In the genomic region with DNA sequence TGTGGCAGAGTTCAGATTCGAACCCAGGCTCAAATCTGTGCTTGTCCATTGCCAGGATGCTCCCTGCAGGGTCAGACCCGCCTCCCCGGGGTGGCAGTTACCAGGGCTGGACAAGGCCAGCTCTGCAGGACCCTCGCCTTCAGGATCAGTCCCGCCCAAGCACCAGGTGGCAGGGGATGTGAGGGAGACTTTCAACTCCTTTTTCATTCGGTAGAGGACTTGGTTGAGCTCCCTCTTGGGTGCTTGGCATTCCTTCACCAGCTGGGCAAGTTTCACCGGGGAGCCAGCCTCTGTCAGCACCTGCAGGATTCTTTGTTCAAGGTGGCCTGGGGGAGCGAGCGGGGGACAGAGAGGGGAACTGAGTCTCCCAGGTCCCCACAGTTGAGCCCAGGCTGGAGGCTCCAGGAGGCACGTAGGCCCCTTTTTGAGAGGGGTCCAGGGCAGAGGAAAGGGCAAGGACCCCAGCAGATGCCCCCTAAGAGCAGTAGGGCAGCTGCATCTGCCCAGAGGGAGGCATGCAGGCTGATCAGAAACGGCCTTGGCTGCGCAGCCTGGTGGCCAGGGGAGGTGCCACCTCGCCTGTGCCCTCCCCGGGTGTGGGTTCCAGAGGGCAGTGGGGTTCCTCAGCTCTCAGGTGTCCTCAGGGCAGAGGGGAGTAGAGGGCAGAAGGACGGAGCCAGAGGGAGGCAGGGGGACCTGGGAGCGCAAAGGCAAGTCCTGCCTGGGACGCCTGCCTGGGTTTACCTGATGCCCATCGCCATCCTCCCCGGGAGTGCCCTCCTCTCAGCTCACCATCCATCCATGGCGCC, we compare ENCODE assay signal across 24 cellular contexts. TPM values are rescaled to one million over a fixed set of nuclear protein-coding genes. Genes with fewer than 3 reads are reported as not detected.
A peak's percentile ranks its signal among the peaks of the same experiment; 100 is the strongest.
DNase-seq lines count a peak whose midpoint lies in the region; ATAC-seq lines count a peak whose summit lies in the region.
"Had no signal": no experiment of that assay in that cellular context is flagged by ENCODE, and none has a peak within 500 bp of the region (broad histone marks: within the 10 kb centered on the region; RNA-seq: fewer than 3 reads in every experiment).

No MANE protein-coding gene starts in this region.

- no peak overlapping the region for H3K4me3 Mint-ChIP-seq in activated naive CD4-positive, alpha-beta T cell treated with anti-CD3 and anti-CD28 coated beads, Interleukin-2, amount 10 ng/mL, durations not matched to agents 7 days and 5 days
- H3K4me3 Mint-ChIP-seq in activated naive CD4-positive, alpha-beta T cell treated with anti-CD3 and anti-CD28 coated beads for 36 hours, result no peak overlapping the region
- H3K4me3 Mint-ChIP-seq in T-helper 17 cell, result peak overlapping the region; percentile 28
- H3K4me3 Mint-ChIP-seq: nephron progenitor cell had no signal

- peak overlapping the region; percentile 76 for H3K27ac Mint-ChIP-seq in activated naive CD4-positive, alpha-beta T cell treated with anti-CD3 and anti-CD28 coated beads, Interleukin-2, amount 10 ng/mL, durations not matched to agents 7 days and 5 days
- H3K27ac Mint-ChIP-seq in activated naive CD4-positive, alpha-beta T cell treated with anti-CD3 and anti-CD28 coated beads for 36 hours, result no peak overlapping the region
- H3K27ac Mint-ChIP-seq in T-helper 17 cell, result peak overlapping the region; percentile 99
- H3K27ac Mint-ChIP-seq: nephron progenitor cell had no signal

- intact Hi-C loops in activated naive CD4-positive, alpha-beta T cell treated with anti-CD3 and anti-CD28 coated beads for 36 hours (cut with micrococcal nuclease), result loop anchor here (5.0 to 10.0 kb wide), 2 partner anchors 1036 to 1202 kb away; partner anchors contain the start of genes CASS4 and STX16

- ATAC-seq in T-helper 17 cell, result no peak
- ATAC-seq in left lobe of liver, result no peak
- ATAC-seq: gastrocnemius medialis had no signal

- DNase-seq in activated naive CD4-positive, alpha-beta T cell treated with anti-CD3 and anti-CD28 coated beads, Interleukin-2, amount 10 ng/mL, durations not matched to agents 7 days and 5 days, result no peak
- DNase-seq in activated naive CD4-positive, alpha-beta T cell treated with anti-CD3 and anti-CD28 coated beads for 36 hours, result no peak
- no peak for DNase-seq in T-helper 17 cell
- peak; percentile 30 for DNase-seq in left lobe of liver (ENCODE audit: low spot score)
- DNase-seq in ureter (ENCODE audit: low spot score), result peak; percentile 38
- DNase-seq in hypothalamus (lab: John Stamatoyannopoulos, UW), result no peak
- no peak for DNase-seq in stimulated activated CD4-positive, alpha-beta T cell treated with anti-CD3 and anti-CD28 coated beads, Interleukin-2, amount 100 ng/mL, for 48 hours
- DNase-seq in GF-D8 (lab: John Stamatoyannopoulos, UW), result no peak
- DNase-seq: activated CD4-positive, alpha-beta T cell treated with anti-CD3 and anti-CD28 coated beads for 4 hours; C1 segment of cervical spinal cord; DMS153; effector CD8-positive, alpha-beta T cell; gastrocnemius medialis; kidney glomerular epithelial cell; NCI-H187 treated with DMSO at 0.1 percent for 48 hours; nephron progenitor cell; OCI-M1; SIG-M5 had no signal

- no peaks in the 10 kb centered on the region for H3K9me3 ChIP-seq in T-helper 17 cell (ENCODE audit: control insufficient read depth, low read length, poor library complexity, severe bottlenecking)
- H3K9me3 ChIP-seq: ascending aorta, esophagus muscularis mucosa, gastrocnemius medialis, prostate gland had no signal

- H3K9me3 Mint-ChIP-seq in activated naive CD4-positive, alpha-beta T cell treated with anti-CD3 and anti-CD28 coated beads, Interleukin-2, amount 10 ng/mL, durations not matched to agents 7 days and 5 days, result no peaks in the 10 kb centered on the region
- H3K9me3 Mint-ChIP-seq in activated naive CD4-positive, alpha-beta T cell treated with anti-CD3 and anti-CD28 coated beads for 36 hours, result no peaks in the 10 kb centered on the region
- H3K9me3 Mint-ChIP-seq: nephron progenitor cell had no signal

- CTCF ChIA-PET in activated naive CD4-positive, alpha-beta T cell treated with anti-CD3 and anti-CD28 coated beads, Interleukin-2, amount 10 ng/mL, durations not matched to agents 7 days and 5 days (lab: Charles Lee), result interaction anchor here (0.7 to 1.6 kb wide), 2 partner anchors 10 to 20 kb away, joined by 4 read pairs; no protein-coding TSS in a partner anchor
- CTCF ChIA-PET in activated naive CD4-positive, alpha-beta T cell treated with anti-CD3 and anti-CD28 coated beads for 36 hours (lab: Charles Lee), result interaction anchor here (1.1 kb wide), 1 partner anchor 20 kb away, joined by 5 read pairs; no protein-coding TSS in a partner anchor

- peaks cover 59% of the 10 kb centered on the region for H3K27me3 Mint-ChIP-seq in activated naive CD4-positive, alpha-beta T cell treated with anti-CD3 and anti-CD28 coated beads, Interleukin-2, amount 10 ng/mL, durations not matched to agents 7 days and 5 days
- H3K27me3 Mint-ChIP-seq in activated naive CD4-positive, alpha-beta T cell treated with anti-CD3 and anti-CD28 coated beads for 36 hours (ENCODE audit: low read depth), result no peaks in the 10 kb centered on the region
- no peaks in the 10 kb centered on the region for H3K27me3 Mint-ChIP-seq in T-helper 17 cell

- H3K36me3 Mint-ChIP-seq in activated naive CD4-positive, alpha-beta T cell treated with anti-CD3 and anti-CD28 coated beads, Interleukin-2, amount 10 ng/mL, durations not matched to agents 7 days and 5 days, result peaks cover 7% of the 10 kb centered on the region
- peaks cover 6% of the 10 kb centered on the region for H3K36me3 Mint-ChIP-seq in activated naive CD4-positive, alpha-beta T cell treated with anti-CD3 and anti-CD28 coated beads for 36 hours (ENCODE audit: low read depth)
- H3K36me3 Mint-ChIP-seq in T-helper 17 cell (ENCODE audit: low read depth), result peaks cover 2% of the 10 kb centered on the region

- H3K4me1 Mint-ChIP-seq in activated naive CD4-positive, alpha-beta T cell treated with anti-CD3 and anti-CD28 coated beads, Interleukin-2, amount 10 ng/mL, durations not matched to agents 7 days and 5 days, result peaks cover 48% of the 10 kb centered on the region
- H3K4me1 Mint-ChIP-seq in activated naive CD4-positive, alpha-beta T cell treated with anti-CD3 and anti-CD28 coated beads for 36 hours (ENCODE audit: low read depth), result peaks cover 46% of the 10 kb centered on the region
- H3K4me1 Mint-ChIP-seq in T-helper 17 cell, result peaks cover 38% of the 10 kb centered on the region

RNA-seq across cellular contexts. Expression of gene ZBP1, which starts 3.9 kb away (rescaled TPM):
- total RNA-seq in activated naive CD4-positive, alpha-beta T cell treated with anti-CD3 and anti-CD28 coated beads for 36 hours, result under 1 TPM in 1 of 2 experiments, not detected in 1; 0.14 TPM
- 10 to 100 TPM; 38.6 to 41.0 TPM for total RNA-seq in T-helper 17 cell
- 0.08 TPM for total RNA-seq in left lobe of liver
- total RNA-seq in ureter, result 2.4 TPM
- total RNA-seq: A673, ascending aorta, gastrocnemius medialis, urinary bladder had no signal

RNA-seq across cellular contexts. Expression of gene PCK1, which starts 55.4 kb away (rescaled TPM):
- not detected for total RNA-seq in activated naive CD4-positive, alpha-beta T cell treated with anti-CD3 and anti-CD28 coated beads for 36 hours
- total RNA-seq in T-helper 17 cell, result not detected
- 1,004 TPM for total RNA-seq in left lobe of liver
- total RNA-seq in ureter, result 0.57 TPM
- total RNA-seq: A673, M059J had no signal

Comparison
In these comparisons a context has a peak if more than half of its experiments do, and no peak if none do; other contexts are left out.
1. DNase-seq: peak in left lobe of liver (single experiment) and ureter (single experiment); none in activated naive CD4-positive, alpha-beta T cell treated with anti-CD3 and anti-CD28 coated beads, Interleukin-2, amount 10 ng/mL, durations not matched to agents 7 days and 5 days (single experiment), activated naive CD4-positive, alpha-beta T cell treated with anti-CD3 and anti-CD28 coated beads for 36 hours (single experiment), T-helper 17 cell (0 of 3), hypothalamus (0 of 51), stimulated activated CD4-positive, alpha-beta T cell treated with anti-CD3 and anti-CD28 coated beads, Interleukin-2, amount 100 ng/mL, for 48 hours (0 of 2) and GF-D8 (single experiment).
2. RNA of gene ZBP1, which starts 3.9 kb away (total RNA-seq): 38.6 to 41.0 TPM in T-helper 17 cell; 2.4 TPM in ureter (single experiment), 0.14 TPM in activated naive CD4-positive, alpha-beta T cell treated with anti-CD3 and anti-CD28 coated beads for 36 hours and 0.08 TPM in left lobe of liver (single experiment); every median in the first group is over 10 times any median in the second.
3. RNA of gene PCK1, which starts 55.4 kb away (total RNA-seq): 1,004 TPM in left lobe of liver (single experiment); 0.57 TPM in ureter (single experiment), not detected in activated naive CD4-positive, alpha-beta T cell treated with anti-CD3 and anti-CD28 coated beads for 36 hours and not detected in T-helper 17 cell; every median in the first group is over 100 times any median in the second.